In the genomic region with DNA sequence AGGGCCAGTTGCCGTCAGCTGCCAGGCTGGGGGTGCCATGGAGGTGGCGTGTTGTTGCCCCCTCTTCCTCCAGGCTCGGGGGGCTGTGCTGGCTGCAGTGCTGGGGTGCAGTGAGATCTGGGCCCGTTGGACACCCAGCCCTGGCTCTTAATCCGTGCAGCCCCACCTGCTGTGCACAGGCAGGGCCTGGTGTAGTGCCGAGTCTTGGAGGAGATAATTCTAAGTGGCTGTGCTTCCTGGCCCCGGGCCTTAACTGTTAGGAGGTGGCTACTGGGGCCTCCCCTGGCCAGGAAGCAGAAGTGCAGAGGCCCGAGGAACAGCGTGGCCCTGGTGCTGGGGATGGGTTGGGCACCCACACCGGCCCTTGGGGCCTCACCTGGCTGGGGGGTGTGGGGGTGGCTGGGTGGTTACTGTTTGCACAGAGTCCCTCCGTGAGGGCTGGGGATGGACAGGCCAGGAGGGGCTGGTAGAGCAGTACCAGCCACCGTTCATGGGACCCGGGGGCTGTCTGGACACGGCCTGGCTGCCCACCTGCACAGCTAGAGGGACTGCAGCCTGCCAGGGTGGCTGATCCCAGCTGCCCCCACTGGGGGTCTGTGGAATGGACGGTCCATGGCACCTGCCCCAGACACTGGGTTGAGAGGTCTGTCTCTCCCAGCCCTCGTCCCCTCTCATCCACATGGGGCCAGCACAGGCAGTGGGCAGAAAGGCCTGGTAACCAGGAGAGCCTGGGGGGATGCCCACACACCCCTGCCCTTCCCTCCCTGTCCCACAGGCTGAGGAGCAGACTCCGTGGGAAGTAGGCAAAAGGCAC, we compare ENCODE assay signal across 8 cellular contexts. TPM values are rescaled to one million over a fixed set of nuclear protein-coding genes. Genes with fewer than 3 reads are reported as not detected.
DNase-seq lines count a peak whose midpoint lies in the region; ATAC-seq, FAIRE-seq and TF ChIP-seq lines count a peak whose summit lies in the region.

No MANE protein-coding gene starts in this region.

- no peaks in the 10 kb centered on the region for H3K9me1 ChIP-seq in K562 (ENCODE audit: control insufficient read depth, insufficient read depth, low read length)

- in situ Hi-C loops in K562 (cut with MboI): no loop called here

- no peaks in the 10 kb centered on the region for H3K27me3 Mint-ChIP-seq in nephron progenitor cell (ENCODE audit: low read depth, poor library complexity)

- H3K36me3 Mint-ChIP-seq in nephron progenitor cell (ENCODE audit: low read depth): no peaks in the 10 kb centered on the region

- ATAC-seq in K562: peak; percentile 15
- ATAC-seq in HG03280 (IDR thresholded peaks at IDR 0.05; ENCODE audit: unreplicated experiment): no peak

- H2AFZ ChIP-seq in K562 (ENCODE audit: low read depth, low read length): no peak overlapping the region

- TF ChIP-seq CTCF in K562 (IDR thresholded peaks at IDR 0.05 in 2 of 3, conservative IDR thresholded peaks at IDR 0.05 in 1 of 3; ENCODE audit: insufficient read depth in 2 of 3, low read depth in 1 of 3, low read length in 3 of 3) (peak in 2 of 3 experiments; percentile 20 to 35; a peak in 1 of 6 replicates), nephron progenitor cell (IDR thresholded peaks at IDR 0.05) (no peak)

- CTCF ChIA-PET in K562 (lab: Yijun Ruan, JAX; ENCODE audit: low intra/inter-chr PET ratio): no interaction called here

- H3K4me1 ChIP-seq in K562 (replicated peaks in 1 of 2; ENCODE audit: control insufficient read depth in 2 of 2, insufficient read depth in 2 of 2, low read length in 2 of 2): peaks cover 13 to 87% of the 10 kb centered on the region in 2 experiments
- peaks cover 0 to 9% of the 10 kb centered on the region in 2 donors for H3K4me1 ChIP-seq in small intestine (ENCODE audit: control insufficient read depth in 2 of 2, insufficient read depth in 1 of 2, low read depth in 1 of 2, low read length in 1 of 2)

- peak; percentile 54 for TF ChIP-seq POLR2A in K562 (conservative IDR thresholded peaks at IDR 0.05)

- H3K4me1 Mint-ChIP-seq in nephron progenitor cell: peaks cover 19% of the 10 kb centered on the region

- intact Hi-C loops in K562 (cut with micrococcal nuclease): no loop called here

- peak overlapping the region in 1 of 2 experiments; percentile 61; a peak in 1 of 4 replicates for H3K9ac ChIP-seq in K562 (ENCODE audit: insufficient read depth in 1 of 2, low read depth in 2 of 2, low read length in 2 of 2)

- peak overlapping the region; percentile 38 for H3K4me3 Mint-ChIP-seq in nephron progenitor cell

- BruUV-seq in K562 (replicated peaks; lab: Mats Ljungman, UMichigan): no TSS peak

- no peak for TF ChIP-seq EP300 in K562 (IDR thresholded peaks at IDR 0.05; ENCODE audit: low read length)

- H3K79me2 ChIP-seq in K562 (ENCODE audit: control insufficient read depth, insufficient read depth, low read length): peaks cover 25% of the 10 kb centered on the region

- peak in 1 of 2 experiments; percentile 29; a peak in 1 of 4 replicates for TF ChIP-seq RAD21 in K562 (CRISPR knock-in tag; conservative IDR thresholded peaks at IDR 0.05 in 1 of 2, IDR thresholded peaks at IDR 0.05 in 1 of 2)

- H3K27ac ChIP-seq in K562 (ENCODE audit: extremely low read depth, low read depth, low read length): peak overlapping the region; percentile 4; the same call in 1 of the 3 replicates
- no peak overlapping the region for H3K27ac ChIP-seq in small intestine (ENCODE audit: low read depth in 1 of 2, low read length in 1 of 2)

- H3K9me3 ChIP-seq in K562 (replicated peaks; ENCODE audit: control insufficient read depth, insufficient read depth, low read depth, low read length) (no peaks in the 10 kb centered on the region), small intestine (ENCODE audit: control insufficient read depth, low read depth) (no peaks in the 10 kb centered on the region)

- no peak overlapping the region for H3K4me2 ChIP-seq in K562 (ENCODE audit: insufficient read depth, low read length)

- no peaks in the 10 kb centered on the region for H3K27me3 ChIP-seq in K562 (ENCODE audit: control insufficient read depth in 2 of 2, insufficient read depth in 2 of 2, low read length in 2 of 2)
- H3K27me3 ChIP-seq in small intestine (ENCODE audit: control insufficient read depth in 2 of 2, insufficient read depth in 2 of 2, low read length in 2 of 2): no peaks in the 10 kb centered on the region

- H4K20me1 ChIP-seq in K562 (replicated peaks; ENCODE audit: control insufficient read depth, insufficient read depth, low read length): no peaks in the 10 kb centered on the region; the same call in 1 of the 2 replicates

- no peak overlapping the region for H3K27ac Mint-ChIP-seq in nephron progenitor cell

- H3K4me3 ChIP-seq in K562 (no peak overlapping the region), small intestine (ENCODE audit: low read depth in 1 of 2, low read length in 2 of 2) (no peak overlapping the region)

- POLR2A ChIA-PET in K562 (lab: Yijun Ruan, JAX): interaction anchor here (0.8 to 1.0 kb wide), 2 partner anchors 12 to 92 kb away, joined by 3 to 4 read pairs; no protein-coding TSS in a partner anchor

- H3K9me3 Mint-ChIP-seq in nephron progenitor cell: no peaks in the 10 kb centered on the region

- peak; percentile 73 for DNase-seq in ELR (ENCODE audit: low read depth)
- DNase-seq in M059J (ENCODE audit: low read depth): peak; percentile 74
- peak in 2 of 4 experiments; percentile 27 to 64 for DNase-seq in K562 (ENCODE audit: extremely low read depth in 1 of 4, low spot score in 3 of 4)
- no peak for DNase-seq in nephron progenitor cell
- DNase-seq in NCI-H748 treated with DMSO at 0.1 percent for 48 hours (lab: John Stamatoyannopoulos, UW): no peak
- no peak for DNase-seq in small intestine
- no peak for DNase-seq in midbrain (lab: John Stamatoyannopoulos, UW)

- 69% methylated on average over 13 of the region's 17 CpGs for WGBS in K562 (ENCODE audit: insufficient coverage, low coverage, missing lambda C conversion rate)
- WGBS in small intestine, 3 donors: 50 to 67% (median 62%) methylated on average over 17 of the region's 17 CpGs

- H3K36me3 ChIP-seq in K562 (ENCODE audit: control insufficient read depth, insufficient read depth, low read length) (peaks cover 61% of the 10 kb centered on the region; the same call in 2 of the 3 replicates), small intestine (ENCODE audit: control insufficient read depth in 2 of 2, insufficient read depth in 2 of 2, low read length in 2 of 2) (peaks cover 14 to 26% of the 10 kb centered on the region in 2 donors)

- peak; percentile 19 for FAIRE-seq in K562 (lab: Jason Lieb, UNC)
- FAIRE-seq in small intestine (lab: Jason Lieb, UNC): no peak

RNA-seq across cellular contexts. Expression of gene GPX4, which starts 3.3 kb away (rescaled TPM):
- total RNA-seq in M059J (2014; rRNA removed; shearing (Covaris generic)): 684 and 697 TPM in 2 replicates
- 61.5 and 154 TPM in 2 replicates for total RNA-seq in K562 (2011; cell fraction: chromatin; rRNA removed; ENCODE audit: low replicate concordance)
- 171 and 189 TPM in 2 replicates for total RNA-seq in K562 (2011; cell fraction: nucleolus; rRNA removed)
- 129 and 161 TPM in 2 replicates for total RNA-seq in K562 (2011; cell fraction: nucleoplasm; rRNA removed)
- total RNA-seq in K562 (2014; rRNA removed) (639 and 643 TPM in 2 replicates), K562 (2014; rRNA removed; fragmentation: Illumina TruSeq; extraction: Trizol) (131 and 209 TPM in 2 replicates), K562 (2015; rRNA removed; fragmentation: Illumina TruSeq; extraction: Trizol) (349 and 395 TPM in 2 replicates), K562 (2021) (383 and 392 TPM in 2 replicates)
- polyA plus RNA-seq in K562 (2011; rRNA removed) (223 and 286 TPM in 2 replicates), K562 (2014; fragmentation: Illumina TruSeq; extraction: Trizol) (434 and 536 TPM in 2 replicates), K562 (2014; fragmentation: Nextera tagmentation; extraction: Ambion mirVana) (100 to 1,000 TPM in 1 of 2 experiments, 10 to 100 TPM in 1; 61.4 to 125 TPM), K562 (2014; rRNA removed) (661 and 856 TPM in 2 replicates), small intestine (1,000 to 10,000 TPM in 2 of 3 donors, 100 to 1,000 TPM in 1; 335 to 1,298 (median 1,178) TPM)
- polyA plus RNA-seq in K562 (2011; cell fraction: cytosol; rRNA removed): 531 and 777 TPM in 2 replicates
- polyA plus RNA-seq in K562 (2011; cell fraction: nucleus; rRNA removed): 389 and 485 TPM in 2 replicates
- polyA plus RNA-seq in K562 (2012): 659 and 746 TPM in 2 replicates
- polyA minus RNA-seq in K562 (2011; rRNA and poly(A)+ RNA removed): 117 and 134 TPM in 2 replicates
- 191 and 300 TPM in 2 replicates for polyA minus RNA-seq in K562 (2011; cell fraction: cytosol; rRNA and poly(A)+ RNA removed)
- polyA minus RNA-seq in K562 (2011; cell fraction: nucleus; rRNA and poly(A)+ RNA removed): 54.3 and 64.1 TPM in 2 replicates

RNA-seq across cellular contexts. Expression of gene POLR2E, which starts 11.9 kb away (rescaled TPM):
- 145 and 164 TPM in 2 replicates for total RNA-seq in M059J (2014; rRNA removed; shearing (Covaris generic))
- 38.2 and 129 TPM in 2 replicates for total RNA-seq in K562 (2011; cell fraction: chromatin; rRNA removed; ENCODE audit: low replicate concordance)
- total RNA-seq in K562 (2011; cell fraction: nucleolus; rRNA removed): 126 and 135 TPM in 2 replicates
- 74.1 and 78.7 TPM in 2 replicates for total RNA-seq in K562 (2011; cell fraction: nucleoplasm; rRNA removed)
- total RNA-seq in K562 (2014; rRNA removed) (297 and 441 TPM in 2 replicates), K562 (2014; rRNA removed; fragmentation: Illumina TruSeq; extraction: Trizol) (40.2 and 78.0 TPM in 2 replicates), K562 (2015; rRNA removed; fragmentation: Illumina TruSeq; extraction: Trizol) (141 and 144 TPM in 2 replicates), K562 (2021) (328 and 351 TPM in 2 replicates)
- polyA plus RNA-seq in K562 (2011; rRNA removed) (244 and 334 TPM in 2 replicates), K562 (2014; fragmentation: Illumina TruSeq; extraction: Trizol) (267 and 448 TPM in 2 replicates), K562 (2014; fragmentation: Nextera tagmentation; extraction: Ambion mirVana) (10 to 100 TPM in 1 of 2 experiments, 1 to 10 TPM in 1; 3.4 to 32.5 TPM), K562 (2014; rRNA removed) (413 and 438 TPM in 2 replicates), small intestine (100 to 1,000 TPM; 141 to 189 (median 143) TPM)
- 305 and 616 TPM in 2 replicates for polyA plus RNA-seq in K562 (2011; cell fraction: cytosol; rRNA removed)
- 112 and 143 TPM in 2 replicates for polyA plus RNA-seq in K562 (2011; cell fraction: nucleus; rRNA removed)
- 291 and 445 TPM in 2 replicates for polyA plus RNA-seq in K562 (2012)
- polyA minus RNA-seq in K562 (2011; rRNA and poly(A)+ RNA removed): 36.0 and 77.6 TPM in 2 replicates
- polyA minus RNA-seq in K562 (2011; cell fraction: cytosol; rRNA and poly(A)+ RNA removed): 127 and 173 TPM in 2 replicates
- polyA minus RNA-seq in K562 (2011; cell fraction: nucleus; rRNA and poly(A)+ RNA removed): 45.4 and 50.5 TPM in 2 replicates

RNA-seq across cellular contexts. Expression of gene ARHGAP45, which starts 40.1 kb away (rescaled TPM):
- total RNA-seq in M059J (2014; rRNA removed; shearing (Covaris generic)): 12.7 and 40.8 TPM in 2 replicates
- 25.6 and 81.0 TPM in 2 replicates for total RNA-seq in K562 (2011; cell fraction: chromatin; rRNA removed; ENCODE audit: low replicate concordance)
- 39.0 and 49.5 TPM in 2 replicates for total RNA-seq in K562 (2011; cell fraction: nucleolus; rRNA removed)
- total RNA-seq in K562 (2011; cell fraction: nucleoplasm; rRNA removed): 22.7 and 24.1 TPM in 2 replicates
- total RNA-seq in K562 (2014; rRNA removed) (22.1 and 31.1 TPM in 2 replicates), K562 (2014; rRNA removed; fragmentation: Illumina TruSeq; extraction: Trizol) (1.0 and 1.8 TPM in 2 replicates), K562 (2015; rRNA removed; fragmentation: Illumina TruSeq; extraction: Trizol) (4.2 and 6.0 TPM in 2 replicates), K562 (2021) (18.0 and 19.9 TPM in 2 replicates)
- polyA plus RNA-seq in K562 (2011; rRNA removed) (4.4 and 7.6 TPM in 2 replicates), K562 (2014; fragmentation: Illumina TruSeq; extraction: Trizol) (1.9 and 6.9 TPM in 2 replicates), K562 (2014; fragmentation: Nextera tagmentation; extraction: Ambion mirVana) (under 1 TPM; 0.08 to 0.63 TPM), K562 (2014; rRNA removed) (16.3 and 20.2 TPM in 2 replicates), small intestine (10 to 100 TPM; 34.3 to 81.1 (median 62.6) TPM)
- polyA plus RNA-seq in K562 (2011; cell fraction: cytosol; rRNA removed): 5.6 and 12.6 TPM in 2 replicates
- polyA plus RNA-seq in K562 (2011; cell fraction: nucleus; rRNA removed): 17.8 and 38.7 TPM in 2 replicates
- polyA plus RNA-seq in K562 (2012): 15.0 and 15.2 TPM in 2 replicates
- 1.7 and 2.0 TPM in 2 replicates for polyA minus RNA-seq in K562 (2011; rRNA and poly(A)+ RNA removed)
- 6.2 and 8.5 TPM in 2 replicates for polyA minus RNA-seq in K562 (2011; cell fraction: cytosol; rRNA and poly(A)+ RNA removed)
- 5.5 and 6.6 TPM in 2 replicates for polyA minus RNA-seq in K562 (2011; cell fraction: nucleus; rRNA and poly(A)+ RNA removed)

Comparison
In these comparisons a context has a peak if more than half of its experiments do, and no peak if none do; other contexts are left out.
1. DNase-seq: peak in ELR (single experiment) and M059J (single experiment); none in nephron progenitor cell (single experiment), NCI-H748 treated with DMSO at 0.1 percent for 48 hours (single experiment), small intestine (single experiment) and midbrain (single experiment).